In the genomic region with DNA sequence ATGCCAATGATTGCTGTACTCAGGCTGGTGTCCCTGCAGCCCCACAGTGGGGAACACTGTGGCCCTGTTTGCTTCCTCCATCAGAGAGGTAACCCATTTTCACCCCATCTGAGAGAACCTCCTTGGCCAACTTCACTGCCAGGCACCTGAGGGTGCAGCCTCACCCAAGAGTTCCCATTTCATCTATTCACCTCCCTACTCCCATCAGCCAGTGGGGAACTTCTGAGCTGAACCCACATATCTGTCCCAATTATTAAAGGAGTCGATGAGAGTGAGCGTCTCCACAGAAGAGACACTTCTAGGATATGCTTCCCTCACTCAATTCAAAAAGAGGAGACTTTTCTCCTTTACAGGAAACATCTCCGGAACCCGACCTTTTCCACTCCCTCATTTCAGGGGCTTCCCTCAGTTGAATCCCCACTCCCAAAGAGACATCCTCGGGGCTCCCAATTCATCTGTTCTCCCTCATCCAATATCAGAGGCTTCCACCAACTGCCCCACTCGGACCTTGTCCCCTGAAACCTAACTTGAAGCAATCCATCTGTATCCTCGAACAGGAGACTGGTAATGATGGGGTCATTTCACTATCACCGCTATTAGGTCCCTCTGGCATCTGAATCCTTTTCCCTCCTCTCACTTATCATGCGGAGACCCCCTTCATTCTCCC, we compare ENCODE assay signal across 8 cellular contexts. TPM values are rescaled to one million over a fixed set of nuclear protein-coding genes. Genes with fewer than 3 reads are reported as not detected.
DNase-seq lines count a peak whose midpoint lies in the region; ATAC-seq, FAIRE-seq and TF ChIP-seq lines count a peak whose summit lies in the region.

No MANE protein-coding gene starts in this region.

- no peak for ATAC-seq in activated CD4-positive, alpha-beta T cell treated with anti-CD3 and anti-CD28 coated beads for 36 hours
- ATAC-seq in HepG2 (no peak), GM21723 (IDR thresholded peaks at IDR 0.05; ENCODE audit: unreplicated experiment) (no peak), GM21786 (IDR thresholded peaks at IDR 0.05; ENCODE audit: unreplicated experiment) (no peak)

- no peak for TF ChIP-seq CTCF in HepG2 (CRISPR knock-in tag; IDR thresholded peaks at IDR 0.05)
- TF ChIP-seq CTCF in suprapubic skin (IDR thresholded peaks at IDR 0.05), result no peak

- in situ Hi-C loops in HepG2 (cut with HindIII; ENCODE audit: extremely low pct_ligation_motif_present, low pct_unique_long_range_greater_than_20kb), result loop anchor here (10.0 kb wide), 1 partner anchor 473 kb away; no protein-coding TSS in a partner anchor

- H3K9me3 Mint-ChIP-seq in activated CD4-positive, alpha-beta T cell treated with anti-CD3 and anti-CD28 coated beads for 36 hours (ENCODE audit: low read depth), result no peaks in the 10 kb centered on the region

- WGBS in HepG2 (ENCODE audit: low lambda C conversion rate), result 2% methylated on average over 9 of the region's 9 CpGs
- WGBS in suprapubic skin, result 3% methylated on average over 9 of the region's 9 CpGs

- H3K4me2 ChIP-seq in HepG2 (ENCODE audit: low read depth, low read length), result peak overlapping the region; percentile 92

- H3K27me3 ChIP-seq in adipocyte (replicated peaks; ENCODE audit: control insufficient read depth, insufficient read depth, low read length), result no peaks in the 10 kb centered on the region
- H3K27me3 ChIP-seq in HepG2 (ENCODE audit: control insufficient read depth in 1 of 2, insufficient read depth in 2 of 2, low read length in 2 of 2), result no peaks in the 10 kb centered on the region; a peak in 1 of 5 replicates
- H3K27me3 ChIP-seq in suprapubic skin, result no peaks in the 10 kb centered on the region

- H3K27ac ChIP-seq in HepG2 (ENCODE audit: extremely low read length, insufficient read depth, low read length) (peak overlapping the region; percentile 84), suprapubic skin (peak overlapping the region; percentile 96)

- TF ChIP-seq POLR2A in HepG2 (IDR thresholded peaks at IDR 0.05; ENCODE audit: insufficient read depth in 1 of 2, low read depth in 2 of 2, low read length in 2 of 2) (no peak), suprapubic skin (IDR thresholded peaks at IDR 0.05) (no peak)

- H3K36me3 ChIP-seq in adipocyte (ENCODE audit: control insufficient read depth, insufficient read depth, low read length, severe bottlenecking) (peaks cover 6% of the 10 kb centered on the region), HepG2 (replicated peaks in 1 of 2; ENCODE audit: control insufficient read depth in 1 of 2, insufficient read depth in 2 of 2, low read length in 2 of 2) (peaks cover 9 to 14% of the 10 kb centered on the region in 2 experiments; a peak in 4 of 5 replicates), suprapubic skin (no peaks in the 10 kb centered on the region)

- POLR2A ChIA-PET in activated CD4-positive, alpha-beta T cell treated with anti-CD3 and anti-CD28 coated beads for 36 hours (lab: Charles Lee), result interaction anchor here (1.0 to 1.2 kb wide), 2 partner anchors 35 to 406 kb away, joined by 3 read pairs; no protein-coding TSS in a partner anchor
- POLR2A ChIA-PET in HepG2 (lab: Yijun Ruan, JAX), result interaction anchor here (0.9 to 5.8 kb wide), 3 partner anchors 13 to 60 kb away, joined by 3 to 91 read pairs (median 12); a partner anchor contains a TSS

- TF ChIP-seq EP300 in HepG2 (IDR thresholded peaks at IDR 0.05; ENCODE audit: low read depth in 2 of 2, low read length in 2 of 2) (no peak), HepG2 (CRISPR knock-in tag; IDR thresholded peaks at IDR 0.05; ENCODE audit: borderline replicate concordance) (no peak), suprapubic skin (IDR thresholded peaks at IDR 0.05) (no peak)

- intact Hi-C loops in activated CD4-positive, alpha-beta T cell treated with anti-CD3 and anti-CD28 coated beads for 36 hours (cut with DNase I, micrococcal nuclease), result loop anchor here (2.0 to 10.0 kb wide), 9 partner anchors 41 to 927 kb away; a partner anchor contains a TSS
- intact Hi-C loops in HepG2 (cut with micrococcal nuclease; ENCODE audit: unreplicated experiment), result loop anchor here (5.0 kb wide), 1 partner anchor 350 kb away; no protein-coding TSS in a partner anchor

- no peak overlapping the region for H2AFZ ChIP-seq in HepG2 (ENCODE audit: low read length)

- peaks cover 53% of the 10 kb centered on the region for H4K20me1 ChIP-seq in HepG2 (ENCODE audit: insufficient read depth, low read length)

- no peak for DNase-seq in activated CD4-positive, alpha-beta T cell treated with anti-CD3 and anti-CD28 coated beads for 36 hours
- no peak for DNase-seq in activated CD4-positive, alpha-beta T cell treated with anti-CD3 and anti-CD28 coated beads, Interleukin-2, amount 50 U/mL, for 48 hours
- no peak for DNase-seq in adipocyte (ENCODE audit: low read depth)
- no peak for DNase-seq in HepG2 (ENCODE audit: low spot score)
- DNase-seq in suprapubic skin (ENCODE audit: low spot score in 2 of 2), result peak; percentile 29 to 56
- no peak for DNase-seq in NCI-H526 treated with DMSO at 0.1 percent for 48 hours (lab: John Stamatoyannopoulos, UW)

- BruUV-seq in HepG2 (replicated peaks; lab: Mats Ljungman, UMichigan), result TSS peak; percentile 54

- CTCF ChIA-PET in activated CD4-positive, alpha-beta T cell treated with anti-CD3 and anti-CD28 coated beads for 36 hours (lab: Charles Lee), result interaction anchor here (0.7 to 3.5 kb wide), 7 partner anchors 9 to 219 kb away, joined by 3 to 23 read pairs (median 4); no protein-coding TSS in a partner anchor
- CTCF ChIA-PET in HepG2 (lab: Yijun Ruan, JAX; ENCODE audit: low intra/inter-chr PET ratio, low total read pairs), result interaction anchor here (1.1 kb wide), 1 partner anchor 67 kb away, joined by 4 read pairs; no protein-coding TSS in a partner anchor

- peaks cover 64% of the 10 kb centered on the region for H3K4me1 ChIP-seq in adipocyte (ENCODE audit: control insufficient read depth, insufficient read depth, low read length)
- peaks cover 79% of the 10 kb centered on the region for H3K4me1 ChIP-seq in HepG2 (ENCODE audit: insufficient read depth, low read length)
- peaks cover 83% of the 10 kb centered on the region for H3K4me1 ChIP-seq in suprapubic skin

- H3K79me2 ChIP-seq in HepG2 (ENCODE audit: insufficient read depth, low read length), result peaks cover 77% of the 10 kb centered on the region

- H3K4me1 Mint-ChIP-seq in activated CD4-positive, alpha-beta T cell treated with anti-CD3 and anti-CD28 coated beads for 36 hours, result peaks cover 78% of the 10 kb centered on the region

- peak overlapping the region; percentile 92 for H3K27ac Mint-ChIP-seq in activated CD4-positive, alpha-beta T cell treated with anti-CD3 and anti-CD28 coated beads for 36 hours

- no peaks in the 10 kb centered on the region for H3K27me3 Mint-ChIP-seq in activated CD4-positive, alpha-beta T cell treated with anti-CD3 and anti-CD28 coated beads for 36 hours

- H3K4me3 Mint-ChIP-seq in activated CD4-positive, alpha-beta T cell treated with anti-CD3 and anti-CD28 coated beads for 36 hours, result peak overlapping the region; percentile 93

- FAIRE-seq in HepG2 (lab: Jason Lieb, UNC), result no peak

- peak overlapping the region; percentile 95 for H3K9ac ChIP-seq in adipocyte (ENCODE audit: low read length)
- H3K9ac ChIP-seq in HepG2 (ENCODE audit: insufficient read depth, low read depth, low read length), result peak overlapping the region; percentile 92

- H3K4me3 ChIP-seq in adipocyte (ENCODE audit: low read length), result peak overlapping the region; percentile 96
- H3K4me3 ChIP-seq in HepG2 (replicated peaks in 1 of 3; ENCODE audit: insufficient read depth in 1 of 3, low read depth in 2 of 3, low read length in 3 of 3), result peak overlapping the region; percentile 94 to 96 (median 94)
- H3K4me3 ChIP-seq in suprapubic skin, result peak overlapping the region; percentile 99

- no peak for TF ChIP-seq RAD21 in HepG2 (CRISPR knock-in tag; IDR thresholded peaks at IDR 0.05)

- H3K36me3 Mint-ChIP-seq in activated CD4-positive, alpha-beta T cell treated with anti-CD3 and anti-CD28 coated beads for 36 hours (ENCODE audit: low read depth), result peaks cover 44% of the 10 kb centered on the region

- no peaks in the 10 kb centered on the region for H3K9me3 ChIP-seq in adipocyte (ENCODE audit: control insufficient read depth, low read length)
- H3K9me3 ChIP-seq in HepG2 (ENCODE audit: low read length), result no peaks in the 10 kb centered on the region
- H3K9me3 ChIP-seq in suprapubic skin, result no peaks in the 10 kb centered on the region

RNA-seq across cellular contexts. Expression of a gene that starts 1.0 kb away (rescaled TPM):
- total RNA-seq in activated CD4-positive, alpha-beta T cell treated with anti-CD3 and anti-CD28 coated beads for 36 hours, result 100 to 1,000 TPM; 177 to 265 TPM
- 81.3 and 85.1 TPM in 2 replicates for total RNA-seq in HepG2 (2016; rRNA removed; fragmentation: Illumina TruSeq; extraction: Trizol)
- total RNA-seq in HepG2 (2016; cell fraction: cytosol; rRNA removed; fragmentation: Illumina TruSeq; extraction: Trizol; ENCODE audit: low read depth), result 39.8 and 41.0 TPM in 2 replicates
- 75.7 and 82.4 TPM in 2 replicates for total RNA-seq in HepG2 (2016; cell fraction: insoluble cytoplasmic fraction; rRNA removed; fragmentation: Illumina TruSeq; extraction: Trizol)
- total RNA-seq in HepG2 (2016; cell fraction: membrane; rRNA removed; fragmentation: Illumina TruSeq; extraction: Trizol), result 77.9 and 85.1 TPM in 2 replicates
- 90.9 and 96.1 TPM in 2 replicates for total RNA-seq in HepG2 (2016; cell fraction: nucleus; rRNA removed; fragmentation: Illumina TruSeq; extraction: Trizol)
- polyA plus RNA-seq in HepG2 (2011; rRNA removed), result 102 and 132 TPM in 2 replicates
- polyA plus RNA-seq in HepG2 (2011; cell fraction: cytosol; rRNA removed), result 86.6 and 115 TPM in 2 replicates
- polyA plus RNA-seq in HepG2 (2011; cell fraction: nucleus; rRNA removed), result 112 and 127 TPM in 2 replicates
- 131 and 175 TPM in 2 replicates for polyA plus RNA-seq in HepG2 (2012)
- 88.5 and 88.7 TPM in 2 replicates for polyA plus RNA-seq in HepG2 (2016; cell fraction: cytosol; fragmentation: Illumina TruSeq; extraction: Trizol; ENCODE audit: low read depth)
- 203 and 260 TPM in 2 replicates for polyA plus RNA-seq in HepG2 (2016; cell fraction: insoluble cytoplasmic fraction; fragmentation: Illumina TruSeq; extraction: Trizol; ENCODE audit: low read depth)
- polyA plus RNA-seq in HepG2 (2016; cell fraction: membrane; fragmentation: Illumina TruSeq; extraction: Trizol; ENCODE audit: low read depth), result 179 and 185 TPM in 2 replicates
- polyA plus RNA-seq in HepG2 (2016; cell fraction: nucleus; fragmentation: Illumina TruSeq; extraction: Trizol; ENCODE audit: insufficient read depth, low read depth), result 152 and 171 TPM in 2 replicates
- polyA minus RNA-seq in HepG2 (2011; rRNA and poly(A)+ RNA removed; ENCODE audit: low replicate concordance), result 54.3 and 62.1 TPM in 2 replicates
- 50.5 and 51.3 TPM in 2 replicates for polyA minus RNA-seq in HepG2 (2011; cell fraction: cytosol; rRNA and poly(A)+ RNA removed)
- polyA minus RNA-seq in HepG2 (2011; cell fraction: nucleus; rRNA and poly(A)+ RNA removed), result 273 and 299 TPM in 2 replicates
- 100 to 1,000 TPM in 2 of 4 donors, 10 to 100 TPM in 2; 80.5 to 162 (median 99.0) TPM for total RNA-seq in suprapubic skin

RNA-seq across cellular contexts. Expression of a gene that starts 41.6 kb away (rescaled TPM):
- 10 to 100 TPM; 13.2 to 16.8 TPM for total RNA-seq in activated CD4-positive, alpha-beta T cell treated with anti-CD3 and anti-CD28 coated beads for 36 hours
- total RNA-seq in HepG2 (2016; rRNA removed; fragmentation: Illumina TruSeq; extraction: Trizol) (21.4 and 30.5 TPM in 2 replicates), suprapubic skin (10 to 100 TPM; 30.5 to 82.2 (median 57.3) TPM)
- total RNA-seq in HepG2 (2016; cell fraction: cytosol; rRNA removed; fragmentation: Illumina TruSeq; extraction: Trizol; ENCODE audit: low read depth), result 17.9 and 19.8 TPM in 2 replicates
- total RNA-seq in HepG2 (2016; cell fraction: insoluble cytoplasmic fraction; rRNA removed; fragmentation: Illumina TruSeq; extraction: Trizol), result 16.4 and 29.4 TPM in 2 replicates
- total RNA-seq in HepG2 (2016; cell fraction: membrane; rRNA removed; fragmentation: Illumina TruSeq; extraction: Trizol), result 40.2 and 46.0 TPM in 2 replicates
- total RNA-seq in HepG2 (2016; cell fraction: nucleus; rRNA removed; fragmentation: Illumina TruSeq; extraction: Trizol), result 19.8 and 24.1 TPM in 2 replicates
- 93.9 and 105 TPM in 2 replicates for polyA plus RNA-seq in HepG2 (2011; rRNA removed)
- polyA plus RNA-seq in HepG2 (2011; cell fraction: cytosol; rRNA removed), result 58.6 and 81.5 TPM in 2 replicates
- polyA plus RNA-seq in HepG2 (2011; cell fraction: nucleus; rRNA removed), result 45.3 and 46.9 TPM in 2 replicates
- 29.0 and 44.1 TPM in 2 replicates for polyA plus RNA-seq in HepG2 (2012)
- 31.6 and 35.7 TPM in 2 replicates for polyA plus RNA-seq in HepG2 (2016; cell fraction: cytosol; fragmentation: Illumina TruSeq; extraction: Trizol; ENCODE audit: low read depth)
- polyA plus RNA-seq in HepG2 (2016; cell fraction: insoluble cytoplasmic fraction; fragmentation: Illumina TruSeq; extraction: Trizol; ENCODE audit: low read depth), result 33.1 and 37.1 TPM in 2 replicates
- polyA plus RNA-seq in HepG2 (2016; cell fraction: membrane; fragmentation: Illumina TruSeq; extraction: Trizol; ENCODE audit: low read depth), result 65.7 and 67.3 TPM in 2 replicates
- polyA plus RNA-seq in HepG2 (2016; cell fraction: nucleus; fragmentation: Illumina TruSeq; extraction: Trizol; ENCODE audit: insufficient read depth, low read depth), result 60.4 and 64.9 TPM in 2 replicates
- polyA minus RNA-seq in HepG2 (2011; rRNA and poly(A)+ RNA removed; ENCODE audit: low replicate concordance), result 171 and 190 TPM in 2 replicates
- 44.9 and 49.0 TPM in 2 replicates for polyA minus RNA-seq in HepG2 (2011; cell fraction: cytosol; rRNA and poly(A)+ RNA removed)
- polyA minus RNA-seq in HepG2 (2011; cell fraction: nucleus; rRNA and poly(A)+ RNA removed), result 12.5 and 14.5 TPM in 2 replicates

Comparison
In these comparisons a context has a peak if more than half of its experiments do, and no peak if none do; other contexts are left out.
1. DNase-seq: peak in suprapubic skin (2 of 2); none in activated CD4-positive, alpha-beta T cell treated with anti-CD3 and anti-CD28 coated beads for 36 hours (single experiment), activated CD4-positive, alpha-beta T cell treated with anti-CD3 and anti-CD28 coated beads, Interleukin-2, amount 50 U/mL, for 48 hours (0 of 2), adipocyte (single experiment), HepG2 (single experiment) and NCI-H526 treated with DMSO at 0.1 percent for 48 hours (single experiment).
2. Peak in every context shown above with its lines, with median percentiles within 50 percentile points of each other: H3K4me3 ChIP-seq.